Comparison of ENCODE assay signal across 24 cellular contexts in the genomic region with DNA sequence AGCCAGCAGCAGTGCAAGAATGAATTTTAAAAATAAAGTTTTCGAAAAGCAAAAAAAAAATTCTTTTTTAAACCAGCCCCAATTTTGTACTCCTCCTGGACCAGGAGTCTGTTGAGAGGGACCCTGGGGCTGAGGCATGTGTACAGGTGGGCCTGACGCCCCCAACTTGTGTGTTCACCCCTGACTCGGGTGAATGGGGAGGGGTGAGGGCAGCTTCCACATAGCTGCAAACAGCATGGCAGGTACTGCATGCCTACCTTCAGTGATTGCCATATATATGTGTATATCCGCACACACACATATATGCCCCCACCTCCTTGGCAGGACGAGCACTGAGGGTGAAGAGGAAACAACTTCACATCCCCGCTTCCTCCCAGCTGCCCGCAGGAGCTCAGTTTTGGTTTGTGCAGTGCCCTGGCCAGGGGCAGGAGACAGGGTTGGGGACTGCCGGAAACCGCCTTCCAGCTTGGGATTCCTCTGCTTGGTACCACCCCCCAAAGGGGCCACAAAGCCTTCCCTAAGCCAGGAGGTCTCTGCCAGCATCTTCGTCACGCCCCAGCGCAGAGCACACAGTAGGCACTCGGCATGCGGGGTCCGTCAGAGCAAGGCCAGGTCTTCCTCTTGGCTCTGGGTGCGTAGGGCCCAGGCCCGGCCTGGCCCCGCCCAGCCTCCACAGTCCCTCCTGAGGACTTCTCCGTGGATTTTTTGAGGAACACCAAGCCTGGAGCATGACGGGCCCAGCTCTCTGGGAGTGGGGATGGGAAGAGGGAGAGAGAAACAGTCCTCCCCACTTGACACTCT.
A peak's percentile ranks its signal among the peaks of the same experiment; 100 is the strongest.
DNase-seq lines count a peak whose midpoint lies in the region; ATAC-seq and TF ChIP-seq lines count a peak whose summit lies in the region.
"Had no signal": no experiment of that assay in that cellular context is flagged by ENCODE, and none has a peak within 500 bp of the region (broad histone marks: within the 10 kb centered on the region; RNA-seq: fewer than 3 reads in every experiment).

No MANE protein-coding gene starts in this region.

- H3K27me3 Mint-ChIP-seq in activated CD4-positive, alpha-beta T cell treated with anti-CD3 and anti-CD28 coated beads, Interleukin-2, amount 10 ng/mL, durations not matched to agents 7 days and 5 days = no peaks in the 10 kb centered on the region
- H3K27me3 Mint-ChIP-seq in CD4-positive, alpha-beta T cell = no peaks in the 10 kb centered on the region
- no peaks in the 10 kb centered on the region for H3K27me3 Mint-ChIP-seq in activated B cell treated with CpG ODN at 0.5 μM for 24 hours
- H3K27me3 Mint-ChIP-seq in naive thymus-derived CD8-positive, alpha-beta T cell = no peaks in the 10 kb centered on the region
- H3K27me3 Mint-ChIP-seq: activated CD8-positive, alpha-beta memory T cell treated with anti-CD3 and anti-CD28 coated beads, Interleukin-2, amount 10 ng/mL, durations not matched to agents 7 days and 5 days; brain had no signal

- H3K9me3 ChIP-seq in CD4-positive, alpha-beta T cell (ENCODE audit: control insufficient read depth, low read length) = no peaks in the 10 kb centered on the region
- H3K9me3 ChIP-seq: lower lobe of right lung, stomach, tibial artery had no signal

- ATAC-seq in CD4-positive, alpha-beta T cell (ENCODE audit: poor library complexity) = no peak
- ATAC-seq in activated B cell treated with CpG ODN at 0.5 μM for 24 hours (ENCODE audit: low read depth) = no peak
- peak; percentile 19 to 25 for ATAC-seq in naive thymus-derived CD8-positive, alpha-beta T cell
- ATAC-seq in GM18867 (IDR thresholded peaks at IDR 0.05; ENCODE audit: unreplicated experiment) = no peak
- ATAC-seq: activated CD8-positive, alpha-beta memory T cell treated with anti-CD3 and anti-CD28 coated beads, Interleukin-2, amount 10 ng/mL, durations not matched to agents 7 days and 5 days; CD8-positive, alpha-beta T cell had no signal

- TF ChIP-seq CTCF in CD4-positive, alpha-beta T cell (IDR thresholded peaks at IDR 0.05) = no peak
- no peak for TF ChIP-seq CTCF in activated B cell treated with CpG ODN at 0.5 μM for 24 hours (IDR thresholded peaks at IDR 0.05)

- no peak overlapping the region for H3K27ac ChIP-seq in CD4-positive, alpha-beta T cell (ENCODE audit: low read depth, low read length)
- H3K27ac ChIP-seq: lower lobe of right lung, stomach, tibial artery had no signal

- POLR2A ChIA-PET in activated CD4-positive, alpha-beta T cell treated with anti-CD3 and anti-CD28 coated beads, Interleukin-2, amount 10 ng/mL, durations not matched to agents 7 days and 5 days (lab: Charles Lee) = no interaction called here
- POLR2A ChIA-PET in CD4-positive, alpha-beta T cell (lab: Charles Lee) = no interaction called here
- POLR2A ChIA-PET in activated B cell treated with CpG ODN at 0.5 μM for 24 hours (lab: Charles Lee) = interaction anchor here (0.6 to 0.7 kb wide), 3 partner anchors 91 to 577 kb away, joined by 3 to 4 read pairs (median 3); partner anchors contain the start of gene HDAC11
- POLR2A ChIA-PET in naive thymus-derived CD8-positive, alpha-beta T cell (lab: Charles Lee) = interaction anchor here (0.7 kb wide), 1 partner anchor 74 kb away, joined by 6 read pairs; no protein-coding TSS in a partner anchor

- CTCF ChIA-PET in activated CD4-positive, alpha-beta T cell treated with anti-CD3 and anti-CD28 coated beads, Interleukin-2, amount 10 ng/mL, durations not matched to agents 7 days and 5 days (lab: Charles Lee) = no interaction called here
- CTCF ChIA-PET in CD4-positive, alpha-beta T cell (lab: Charles Lee) = no interaction called here
- CTCF ChIA-PET in activated B cell treated with CpG ODN at 0.5 μM for 24 hours (lab: Charles Lee) = interaction anchor here (0.8 to 1.5 kb wide), 3 partner anchors 81 to 143 kb away, joined by 3 read pairs; no protein-coding TSS in a partner anchor

- DNase-seq in activated CD4-positive, alpha-beta T cell treated with anti-CD3 and anti-CD28 coated beads, Interleukin-2, amount 10 ng/mL, durations not matched to agents 7 days and 5 days = no peak
- no peak for DNase-seq in activated CD4-positive, alpha-beta T cell treated with anti-CD3 and anti-CD28 coated beads for 1 hour
- DNase-seq in CD4-positive, alpha-beta T cell = no peak
- DNase-seq in activated B cell treated with CpG ODN at 0.5 μM for 24 hours (no peak), posterior vena cava (ENCODE audit: low spot score) (no peak), NCI-H2107 (lab: John Stamatoyannopoulos, UW) (no peak)
- DNase-seq in naive thymus-derived CD8-positive, alpha-beta T cell = no peak
- DNase-seq: 8988T; activated CD4-positive, alpha-beta T cell treated with anti-CD3 and anti-CD28 coated beads for 48 hours; activated CD8-positive, alpha-beta memory T cell treated with anti-CD3 and anti-CD28 coated beads, Interleukin-2, amount 10 ng/mL, durations not matched to agents 7 days and 5 days; activated naive CD4-positive, alpha-beta T cell treated with anti-CD3 and anti-CD28 coated beads for 36 hours; CD8-positive, alpha-beta T cell; H7; NCI-H1105 treated with DMSO at 0.1 percent for 48 hours; NCI-H1930; NCI-H69; RPMI8226; stomach; tibial artery had no signal

- intact Hi-C loops in CD4-positive, alpha-beta T cell (cut with DNase I, micrococcal nuclease) = no loop called here
- intact Hi-C loops in activated B cell treated with CpG ODN at 0.5 μM for 24 hours (cut with micrococcal nuclease) = loop anchor here (5.0 kb wide), 2 partner anchors 79 to 94 kb away; no protein-coding TSS in a partner anchor
- intact Hi-C loops in posterior vena cava (cut with DNase I) = loop anchor here in 1 of 2 donors (10.0 kb wide), 1 partner anchor 72 kb away; no protein-coding TSS in a partner anchor

- H3K27me3 ChIP-seq in CD4-positive, alpha-beta T cell (ENCODE audit: control insufficient read depth, insufficient read depth, low read length) = no peaks in the 10 kb centered on the region
- H3K27me3 ChIP-seq: stomach, tibial artery had no signal

- H3K4me1 Mint-ChIP-seq in activated CD4-positive, alpha-beta T cell treated with anti-CD3 and anti-CD28 coated beads, Interleukin-2, amount 10 ng/mL, durations not matched to agents 7 days and 5 days = peaks cover 3% of the 10 kb centered on the region
- H3K4me1 Mint-ChIP-seq in CD4-positive, alpha-beta T cell (ENCODE audit: low read depth) = no peaks in the 10 kb centered on the region
- peaks cover 39% of the 10 kb centered on the region for H3K4me1 Mint-ChIP-seq in activated B cell treated with CpG ODN at 0.5 μM for 24 hours
- peaks cover 0 to 23% (median 4%) of the 10 kb centered on the region in 4 donors for H3K4me1 Mint-ChIP-seq in naive thymus-derived CD8-positive, alpha-beta T cell
- H3K4me1 Mint-ChIP-seq: neural crest cell had no signal

- H3K9me3 Mint-ChIP-seq in activated CD4-positive, alpha-beta T cell treated with anti-CD3 and anti-CD28 coated beads, Interleukin-2, amount 10 ng/mL, durations not matched to agents 7 days and 5 days = no peaks in the 10 kb centered on the region
- H3K9me3 Mint-ChIP-seq in CD4-positive, alpha-beta T cell = no peaks in the 10 kb centered on the region
- no peaks in the 10 kb centered on the region for H3K9me3 Mint-ChIP-seq in activated B cell treated with CpG ODN at 0.5 μM for 24 hours
- H3K9me3 Mint-ChIP-seq in naive thymus-derived CD8-positive, alpha-beta T cell = no peaks in the 10 kb centered on the region
- H3K9me3 Mint-ChIP-seq: activated naive CD4-positive, alpha-beta T cell treated with anti-CD3 and anti-CD28 coated beads for 36 hours; brain; CD8-positive, alpha-beta T cell; neural crest cell; T-helper 1 cell treated with Interleukin-12 subunit alpha and Interleukin-12 subunit beta and Interleukin-4 antibody, amounts not matched to agents 30 μg/mL and 1 μg/mL, for 36 hours had no signal

- H3K27ac Mint-ChIP-seq in activated CD4-positive, alpha-beta T cell treated with anti-CD3 and anti-CD28 coated beads, Interleukin-2, amount 10 ng/mL, durations not matched to agents 7 days and 5 days = peak overlapping the region; percentile 13
- peak overlapping the region; percentile 27 for H3K27ac Mint-ChIP-seq in CD4-positive, alpha-beta T cell
- H3K27ac Mint-ChIP-seq in activated B cell treated with CpG ODN at 0.5 μM for 24 hours = peak overlapping the region; percentile 66
- peak overlapping the region in 3 of 10 donors; percentile 43 to 62 (median 45) for H3K27ac Mint-ChIP-seq in naive thymus-derived CD8-positive, alpha-beta T cell
- H3K27ac Mint-ChIP-seq: activated CD8-positive, alpha-beta memory T cell treated with anti-CD3 and anti-CD28 coated beads, Interleukin-2, amount 10 ng/mL, durations not matched to agents 7 days and 5 days; activated naive CD4-positive, alpha-beta T cell treated with anti-CD3 and anti-CD28 coated beads for 36 hours; CD8-positive, alpha-beta T cell; T-helper 1 cell treated with Interleukin-12 subunit alpha and Interleukin-12 subunit beta and Interleukin-4 antibody, amounts not matched to agents 30 μg/mL and 1 μg/mL, for 36 hours had no signal

- peaks cover 25% of the 10 kb centered on the region for H3K36me3 Mint-ChIP-seq in activated CD4-positive, alpha-beta T cell treated with anti-CD3 and anti-CD28 coated beads, Interleukin-2, amount 10 ng/mL, durations not matched to agents 7 days and 5 days (ENCODE audit: low read depth)
- peaks cover 83% of the 10 kb centered on the region for H3K36me3 Mint-ChIP-seq in CD4-positive, alpha-beta T cell (ENCODE audit: low read depth)
- H3K36me3 Mint-ChIP-seq in activated B cell treated with CpG ODN at 0.5 μM for 24 hours (ENCODE audit: low read depth) = peaks cover 87% of the 10 kb centered on the region
- peaks cover 0 to 69% (median 13%) of the 10 kb centered on the region in 3 donors for H3K36me3 Mint-ChIP-seq in naive thymus-derived CD8-positive, alpha-beta T cell

- no peak overlapping the region for H3K4me3 Mint-ChIP-seq in activated CD4-positive, alpha-beta T cell treated with anti-CD3 and anti-CD28 coated beads, Interleukin-2, amount 10 ng/mL, durations not matched to agents 7 days and 5 days
- no peak overlapping the region for H3K4me3 Mint-ChIP-seq in CD4-positive, alpha-beta T cell
- H3K4me3 Mint-ChIP-seq in activated B cell treated with CpG ODN at 0.5 μM for 24 hours = no peak overlapping the region
- no peak overlapping the region for H3K4me3 Mint-ChIP-seq in naive thymus-derived CD8-positive, alpha-beta T cell
- H3K4me3 Mint-ChIP-seq: activated CD8-positive, alpha-beta memory T cell treated with anti-CD3 and anti-CD28 coated beads, Interleukin-2, amount 10 ng/mL, durations not matched to agents 7 days and 5 days; activated naive CD4-positive, alpha-beta T cell treated with anti-CD3 and anti-CD28 coated beads for 36 hours; brain; CD8-positive, alpha-beta T cell; neural crest cell; T-helper 1 cell treated with Interleukin-12 subunit alpha and Interleukin-12 subunit beta and Interleukin-4 antibody, amounts not matched to agents 30 μg/mL and 1 μg/mL, for 36 hours had no signal

Comparison
In these comparisons a context has a peak if more than half of its experiments do, and no peak if none do; other contexts are left out.
1. ATAC-seq: peak in naive thymus-derived CD8-positive, alpha-beta T cell (2 of 2); none in CD4-positive, alpha-beta T cell (single experiment), activated B cell treated with CpG ODN at 0.5 μM for 24 hours (single experiment) and GM18867 (single experiment).
2. POLR2A ChIA-PET loops: an anchor here in activated B cell treated with CpG ODN at 0.5 μM for 24 hours (0.6 to 0.7 kb wide) and naive thymus-derived CD8-positive, alpha-beta T cell (0.7 kb wide); none called in activated CD4-positive, alpha-beta T cell treated with anti-CD3 and anti-CD28 coated beads, Interleukin-2, amount 10 ng/mL, durations not matched to agents 7 days and 5 days and CD4-positive, alpha-beta T cell.